8 cellular contexts compared by ENCODE assay signal in the genomic region with DNA sequence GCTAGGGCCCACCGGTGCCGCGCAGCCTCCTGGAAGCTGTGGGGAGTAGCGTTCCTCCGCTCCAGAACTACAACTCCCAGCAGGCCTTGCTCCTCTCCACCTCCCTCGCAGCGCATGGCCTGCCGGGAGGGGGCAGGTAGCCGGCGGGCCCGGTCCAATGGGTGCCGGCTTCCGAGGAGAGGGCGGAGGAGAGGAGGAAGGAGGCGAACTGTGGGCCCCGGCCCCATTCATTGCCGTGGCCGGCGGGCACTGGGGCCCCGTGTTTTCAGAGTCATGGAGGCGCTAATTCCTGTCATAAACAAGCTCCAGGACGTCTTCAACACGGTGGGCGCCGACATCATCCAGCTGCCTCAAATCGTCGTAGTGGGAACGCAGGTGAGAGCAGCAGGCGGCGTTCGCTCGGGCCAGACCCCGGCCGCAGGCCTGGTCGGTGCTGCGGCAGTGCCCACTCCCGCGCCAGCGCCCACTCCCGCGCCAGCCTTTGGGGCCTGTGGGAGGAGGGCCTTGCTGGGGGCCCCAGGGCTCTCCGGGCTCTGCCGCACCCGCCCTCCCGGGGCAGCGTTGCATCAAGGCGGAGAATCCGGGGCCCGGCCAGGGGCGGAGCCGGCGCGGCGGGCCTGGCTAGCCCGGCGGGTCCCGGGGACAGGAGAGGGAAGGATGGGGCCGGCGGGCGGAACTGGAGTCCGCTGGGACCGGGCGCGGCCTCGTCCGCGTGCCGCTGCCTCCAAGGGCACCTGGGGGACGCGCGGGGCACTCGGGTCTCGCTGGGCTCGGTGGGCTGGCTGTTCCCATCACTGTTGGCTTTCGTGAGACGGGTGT. TPM values are rescaled to one million over a fixed set of nuclear protein-coding genes. Genes with fewer than 3 reads are reported as not detected.
DNase-seq lines count a peak whose midpoint lies in the region; ATAC-seq and TF ChIP-seq lines count a peak whose summit lies in the region.

A gene (plus strand): TSS at position 211 of the 819 bp plus-strand sequence. CDS start 63 bp downstream, at position 274.

- H3K4me3 ChIP-seq in GM08714 (ENCODE audit: low read length) (peak within 1 kb of the TSS; percentile 97), testis (peak within 1 kb of the TSS; percentile 94 to 97)

- DNase-seq in NCI-H1092 treated with DMSO at 0.1 percent for 48 hours (lab: John Stamatoyannopoulos, UW) (peak; percentile 94), SKM-1 (lab: John Stamatoyannopoulos, UW; ENCODE audit: unreplicated experiment) (peak; percentile 58), glomerular endothelial cell (ENCODE audit: extremely low read depth, low read depth, low spot score) (peak; percentile 41), omental fat pad (ENCODE audit: low spot score) (peak; percentile 83), testis (peak; percentile 97)
- peak; percentile 90 to 91 for DNase-seq in activated naive CD4-positive, alpha-beta T cell treated with anti-CD3 and anti-CD28 coated beads, Interleukin-2, amount 50 U/mL, for 72 hours (ENCODE audit: low spot score in 2 of 2)

- H3K9me3 ChIP-seq in testis: no peaks in the 10 kb centered on the region

- intact Hi-C loops in testis (cut with DNase I; ENCODE audit: low total_unique reads): no loop called here

- TF ChIP-seq POLR2A in testis (IDR thresholded peaks at IDR 0.05): peak; percentile 35

- H3K27me3 ChIP-seq in testis: no peaks in the 10 kb centered on the region

- ATAC-seq in HG02610 (IDR thresholded peaks at IDR 0.05; ENCODE audit: unreplicated experiment): peak; percentile 98
- ATAC-seq in activated naive CD4-positive, alpha-beta T cell treated with anti-CD3 and anti-CD28 coated beads, Interleukin-2, amount 50 U/mL, for 72 hours: peak; percentile 99
- ATAC-seq in omental fat pad (ENCODE audit: low FRiP score): peak; percentile 99

- peaks cover 5% of the 10 kb centered on the region for H3K4me1 ChIP-seq in testis

- 0 to 2% methylated on average over 19 to 58 of the region's 76 CpGs for WGBS in testis, 2 donors

- H3K36me3 ChIP-seq in testis (ENCODE audit: low read depth, missing control alignments): no peaks in the 10 kb centered on the region

- TF ChIP-seq CTCF in omental fat pad (IDR thresholded peaks at IDR 0.05) (no peak), testis (IDR thresholded peaks at IDR 0.05) (peak in 1 of 3 experiments; percentile 46)

- H3K36me3 Mint-ChIP-seq in activated naive CD4-positive, alpha-beta T cell treated with anti-CD3 and anti-CD28 coated beads, Interleukin-2, amount 50 U/mL, for 72 hours: no peaks in the 10 kb centered on the region

- peak within 1 kb of the TSS; percentile 90 to 98 for H3K27ac Mint-ChIP-seq in activated naive CD4-positive, alpha-beta T cell treated with anti-CD3 and anti-CD28 coated beads, Interleukin-2, amount 50 U/mL, for 72 hours

- peak within 1 kb of the TSS; percentile 91 to 96 for H3K27ac ChIP-seq in testis

- no peaks in the 10 kb centered on the region for H3K9me3 Mint-ChIP-seq in activated naive CD4-positive, alpha-beta T cell treated with anti-CD3 and anti-CD28 coated beads, Interleukin-2, amount 50 U/mL, for 72 hours

RNA-seq across cellular contexts. Expression of the gene that starts here (rescaled TPM):
- total RNA-seq in activated naive CD4-positive, alpha-beta T cell treated with anti-CD3 and anti-CD28 coated beads, Interleukin-2, amount 50 U/mL, for 72 hours: 10 to 100 TPM; 52.2 to 71.1 TPM
- total RNA-seq in glomerular endothelial cell (57.8 and 58.7 TPM in 2 replicates), omental fat pad (10 to 100 TPM; 44.7 to 87.4 (median 59.8) TPM), testis (10 to 100 TPM; 64.9 to 92.4 TPM)
- polyA plus RNA-seq in testis (ENCODE audit: insufficient read depth, low read depth, low replicate concordance): 75.5 TPM

Comparison
In these comparisons a context has a peak if more than half of its experiments do, and no peak if none do; other contexts are left out.
1. Peak in every context shown above with its lines: DNase-seq, ATAC-seq, H3K4me3 ChIP-seq and H3K27ac ChIP-seq.
2. DNase-seq: peak in every context shown above with its lines; median percentile 97 in testis; 94 in NCI-H1092 treated with DMSO at 0.1 percent for 48 hours; 90 in activated naive CD4-positive, alpha-beta T cell treated with anti-CD3 and anti-CD28 coated beads, Interleukin-2, amount 50 U/mL, for 72 hours; 83 in omental fat pad; 58 in SKM-1; 41 in glomerular endothelial cell.